15 cellular contexts compared by ENCODE assay signal in the genomic region with DNA sequence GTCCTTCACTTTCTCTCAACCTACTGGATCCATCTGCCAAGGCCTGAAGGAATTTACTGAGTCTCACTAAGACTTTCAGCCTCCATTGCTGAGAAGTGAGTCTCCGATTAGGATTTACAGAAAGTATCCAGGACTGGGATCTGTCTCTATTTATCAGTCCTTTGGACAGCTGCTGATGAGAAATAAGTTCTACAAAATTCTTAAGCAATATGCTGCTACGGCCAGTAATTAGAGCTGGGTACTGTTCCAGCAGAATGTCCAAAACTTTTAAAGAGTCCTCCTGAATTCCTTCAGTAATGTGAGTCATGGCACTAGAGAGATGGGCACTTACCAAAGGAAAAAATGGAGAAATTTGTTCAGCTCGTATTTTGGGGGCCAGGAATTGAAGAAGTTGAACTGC. TPM values are rescaled to one million over a fixed set of nuclear protein-coding genes. Genes with fewer than 3 reads are reported as not detected.
DNase-seq lines count a peak whose midpoint lies in the region; ATAC-seq and TF ChIP-seq lines count a peak whose summit lies in the region.
"Had no signal": no experiment of that assay in that cellular context is flagged by ENCODE, and none has a peak within 500 bp of the region (broad histone marks: within the 10 kb centered on the region; RNA-seq: fewer than 3 reads in every experiment).

No MANE protein-coding gene starts in this region.

- H3K79me1 ChIP-seq in IMR-90 (ENCODE audit: low read depth in 1 of 2, low read length in 2 of 2) (peaks cover 5 to 56% of the 10 kb centered on the region in 2 experiments; a peak in 2 of 4 replicates), trophoblast cell (ENCODE audit: low read length) (no peaks in the 10 kb centered on the region), neuronal stem cell (ENCODE audit: low read depth, low read length) (no peaks in the 10 kb centered on the region)

- peaks cover 5% of the 10 kb centered on the region for H3K79me2 ChIP-seq in trophoblast cell (ENCODE audit: control insufficient read depth, insufficient read depth, low read length, poor library complexity)

- no peak overlapping the region for H2BK20ac ChIP-seq in IMR-90 (ENCODE audit: low read depth, low read length)

- H3K9me1 ChIP-seq in IMR-90 (ENCODE audit: insufficient read depth, low read length), result peaks cover 13% of the 10 kb centered on the region

- H3K4me3 ChIP-seq in AG09309 (ENCODE audit: control insufficient read depth, low read depth, low read length) (no peak overlapping the region), IMR-90 (ENCODE audit: insufficient read depth, low read depth, low read length) (no peak overlapping the region), trophoblast cell (ENCODE audit: low read depth, low read length) (no peak overlapping the region), thyroid gland (replicated peaks in 1 of 3) (no peak overlapping the region), neuronal stem cell (ENCODE audit: low read length in 2 of 2) (no peak overlapping the region)
- H3K4me3 ChIP-seq: HAP-1 had no signal

- H4K8ac ChIP-seq in IMR-90 (ENCODE audit: low read depth in 2 of 2, low read length in 2 of 2), result 0 out of 4 replicates have a peak overlapping the region, but pooled peaks of 1 of the 2 experiments have one; percentile 4
- no peak overlapping the region for H4K8ac ChIP-seq in trophoblast cell (ENCODE audit: low read depth, low read length)
- no peak overlapping the region for H4K8ac ChIP-seq in neuronal stem cell (ENCODE audit: low read depth, low read length)

- no peak overlapping the region for H2AK9ac ChIP-seq in IMR-90 (replicated peaks; ENCODE audit: low read depth, low read length, poor library complexity)

- no peak overlapping the region for H4K12ac ChIP-seq in trophoblast cell (ENCODE audit: low read depth, low read length)

- no peak overlapping the region for H4K5ac ChIP-seq in IMR-90 (ENCODE audit: low read depth, low read length)

- H3K18ac ChIP-seq in IMR-90 (ENCODE audit: low read depth, low read length) (no peak overlapping the region), trophoblast cell (ENCODE audit: low read length) (no peak overlapping the region), neuronal stem cell (ENCODE audit: low read length) (no peak overlapping the region)

- no peak overlapping the region for H2BK15ac ChIP-seq in IMR-90 (ENCODE audit: low read depth, low read length)
- no peak overlapping the region for H2BK15ac ChIP-seq in neuronal stem cell (ENCODE audit: low read length)

- dilution Hi-C loops in IMR-90 (cut with HindIII; ENCODE audit: low sequenced_read_pairs, unreplicated experiment), result no loop called here

- peak overlapping the region; percentile 40 for H2BK5ac ChIP-seq in IMR-90 (ENCODE audit: low read depth, low read length, poor library complexity, severe bottlenecking)
- H2BK5ac ChIP-seq in trophoblast cell (ENCODE audit: low read depth, low read length, poor library complexity), result no peak overlapping the region
- H2BK5ac ChIP-seq in neuronal stem cell (ENCODE audit: low read length), result no peak overlapping the region

- TF ChIP-seq CTCF in AG09309 (IDR thresholded peaks at IDR 0.05; ENCODE audit: control insufficient read depth, insufficient read depth, low read depth, low read length, missing control alignments) (no peak), IMR-90 (conservative IDR thresholded peaks at IDR 0.05; ENCODE audit: low read depth, low read length) (no peak), thyroid gland (IDR thresholded peaks at IDR 0.05) (no peak)

- H3K4ac ChIP-seq in IMR-90 (ENCODE audit: low read depth, low read length) (no peak overlapping the region), trophoblast cell (ENCODE audit: low read depth, low read length) (peak overlapping the region; percentile 75), neuronal stem cell (ENCODE audit: low read length) (no peak overlapping the region)

- H3K4me1 ChIP-seq in IMR-90 (ENCODE audit: control insufficient read depth, insufficient read depth, low read length) (peaks cover 2% of the 10 kb centered on the region; the same call in 1 of the 2 replicates), trophoblast cell (ENCODE audit: control insufficient read depth in 1 of 2, insufficient read depth in 2 of 2, low read length in 2 of 2) (peaks cover 2 to 4% of the 10 kb centered on the region in 2 experiments), thyroid gland (peaks cover 4 to 13% of the 10 kb centered on the region in 2 donors), neuronal stem cell (ENCODE audit: control insufficient read depth in 2 of 2, insufficient read depth in 1 of 2, low read depth in 1 of 2, low read length in 2 of 2) (peaks cover 5 to 14% of the 10 kb centered on the region in 2 donors)

- H3K23ac ChIP-seq in IMR-90 (ENCODE audit: low read depth, low read length) (no peak overlapping the region), trophoblast cell (ENCODE audit: low read length) (no peak overlapping the region), neuronal stem cell (ENCODE audit: low read depth, low read length, poor library complexity) (no peak overlapping the region)

- H3K56ac ChIP-seq in IMR-90 (ENCODE audit: extremely low read depth, insufficient read depth, low read length), result no peak overlapping the region

- peak overlapping the region; percentile 31; the same call in 1 of the 2 replicates for H3K4me2 ChIP-seq in IMR-90 (ENCODE audit: low read depth, low read length)
- no peak overlapping the region for H3K4me2 ChIP-seq in trophoblast cell (ENCODE audit: low read length)
- no peak overlapping the region for H3K4me2 ChIP-seq in neuronal stem cell (ENCODE audit: insufficient read depth, low read length, poor library complexity, severe bottlenecking)

- H3K9ac ChIP-seq in IMR-90 (ENCODE audit: low read depth, low read length), result no peak overlapping the region
- H3K9ac ChIP-seq in trophoblast cell (ENCODE audit: low read length), result no peak overlapping the region
- no peak overlapping the region for H3K9ac ChIP-seq in neuronal stem cell (ENCODE audit: low read depth, low read length, poor library complexity)

- H2AK5ac ChIP-seq in IMR-90 (ENCODE audit: low read depth, low read length), result no peak overlapping the region
- no peak overlapping the region for H2AK5ac ChIP-seq in trophoblast cell (ENCODE audit: low read length)
- no peak overlapping the region for H2AK5ac ChIP-seq in neuronal stem cell (ENCODE audit: low read depth, low read length)

- H3K9me3 ChIP-seq in IMR-90 (ENCODE audit: control insufficient read depth, insufficient read depth, low read length) (no peaks in the 10 kb centered on the region), trophoblast cell (ENCODE audit: insufficient read depth, low read depth, low read length) (no peaks in the 10 kb centered on the region), thyroid gland (no peaks in the 10 kb centered on the region), neuronal stem cell (replicated peaks in 1 of 2; ENCODE audit: control insufficient read depth in 2 of 2, insufficient read depth in 1 of 2, low read depth in 1 of 2, low read length in 2 of 2) (peaks cover 0 to 5% of the 10 kb centered on the region in 2 donors)
- H3K9me3 ChIP-seq: HAP-1 had no signal

- no peak overlapping the region for H3K14ac ChIP-seq in IMR-90 (replicated peaks; ENCODE audit: low read depth, low read length)
- no peak overlapping the region for H3K14ac ChIP-seq in trophoblast cell (ENCODE audit: low read length)
- no peak overlapping the region for H3K14ac ChIP-seq in neuronal stem cell (ENCODE audit: low read length)

- H3K36me3 ChIP-seq in IMR-90 (ENCODE audit: control insufficient read depth, insufficient read depth, low read length) (0 out of 2 replicates have a peak, but pooled peaks cover 3% of the 10 kb centered on the region), trophoblast cell (ENCODE audit: control insufficient read depth in 1 of 2, insufficient read depth in 2 of 2, low read length in 2 of 2) (peaks cover 2 to 6% of the 10 kb centered on the region in 2 experiments), thyroid gland (no peaks in the 10 kb centered on the region), neuronal stem cell (replicated peaks in 1 of 2; ENCODE audit: control insufficient read depth in 2 of 2, insufficient read depth in 2 of 2, low read length in 2 of 2) (peaks cover 3 to 76% of the 10 kb centered on the region in 2 donors)

- H2AFZ ChIP-seq in IMR-90 (replicated peaks; ENCODE audit: low read length, poor library complexity), result no peak overlapping the region
- no peak overlapping the region for H2AFZ ChIP-seq in trophoblast cell (ENCODE audit: insufficient read depth, low read length, poor library complexity)
- no peak overlapping the region for H2AFZ ChIP-seq in neuronal stem cell (ENCODE audit: low read length)

- peak; percentile 61 for DNase-seq in AG09309 (ENCODE audit: low read depth)
- peak; percentile 53 for DNase-seq in IMR-90
- DNase-seq in fibroblast of peridontal ligament (ENCODE audit: extremely low read depth), result peak; percentile 91
- DNase-seq in trophoblast cell, result no peak
- no peak for DNase-seq in thyroid gland
- no peak for DNase-seq in COLO668 (lab: John Stamatoyannopoulos, UW; ENCODE audit: unreplicated experiment)
- DNase-seq in neuronal stem cell (ENCODE audit: low spot score), result no peak
- no peak for DNase-seq in OCI-M1 (lab: John Stamatoyannopoulos, UW)
- DNase-seq: activated CD4-positive, CD25-positive, alpha-beta regulatory T cell; cortex of kidney; NCI-H1694 treated with DMSO at 0.1 percent for 48 hours; NCI-H446; stimulated activated naive CD4-positive, alpha-beta T cell had no signal

- TF ChIP-seq POLR2A in IMR-90 (IDR thresholded peaks at IDR 0.05; ENCODE audit: low read depth, low read length) (no peak), thyroid gland (IDR thresholded peaks at IDR 0.05) (no peak)

- in situ Hi-C loops in IMR-90 (cut with MboI; ENCODE audit: low sequenced_read_pairs), result loop anchor here (10.0 kb wide), 1 partner anchor 238 kb away; no protein-coding TSS in a partner anchor

- H3K27me3 ChIP-seq in IMR-90 (ENCODE audit: control insufficient read depth, insufficient read depth, low read length) (no peaks in the 10 kb centered on the region), trophoblast cell (ENCODE audit: insufficient read depth, low read length) (no peaks in the 10 kb centered on the region), thyroid gland (no peaks in the 10 kb centered on the region), neuronal stem cell (ENCODE audit: control insufficient read depth in 3 of 3, insufficient read depth in 3 of 3, low read depth in 1 of 3, low read length in 3 of 3) (no peaks in the 10 kb centered on the region)

- POLR2A ChIA-PET in IMR-90 (lab: Charles Lee; ENCODE audit: unreplicated experiment), result no interaction called here

- intact Hi-C loops in IMR-90 (cut with micrococcal nuclease) (loop anchor here (2.0 to 5.0 kb wide), 2 partner anchors 82 to 250 kb away; no protein-coding TSS in a partner anchor), thyroid gland (cut with DNase I) (no loop called here)

- H4K20me1 ChIP-seq in IMR-90 (ENCODE audit: insufficient read depth, low read length), result peaks cover 31% of the 10 kb centered on the region

- peak; percentile 77 for ATAC-seq in IMR-90 (ENCODE audit: low read depth)
- ATAC-seq: left lobe of liver had no signal

- H2BK12ac ChIP-seq in trophoblast cell (ENCODE audit: low read length) (no peak overlapping the region), neuronal stem cell (ENCODE audit: low read length) (no peak overlapping the region)

- no peak overlapping the region for H2BK120ac ChIP-seq in IMR-90 (ENCODE audit: low read depth, low read length)
- no peak overlapping the region for H2BK120ac ChIP-seq in trophoblast cell (ENCODE audit: insufficient read depth, low read length, poor library complexity)
- no peak overlapping the region for H2BK120ac ChIP-seq in neuronal stem cell (ENCODE audit: low read depth, low read length)

- WGBS in IMR-90 (ENCODE audit: extremely low coverage in 2 of 2, insufficient read length in 1 of 2), 2 experiments, result 60% methylated on average over 1 of the region's 3 CpGs; no CpG with 5 or more reads in 1 of the 2 experiments
- no CpG with 5 or more reads among the region's 3 CpGs for WGBS in trophoblast cell (ENCODE audit: extremely low coverage, insufficient coverage, insufficient read length)
- WGBS in thyroid gland, 2 donors, result 72 to 78% methylated on average over 3 of the region's 3 CpGs
- no CpG with 5 or more reads among the region's 3 CpGs for WGBS in neuronal stem cell (ENCODE audit: extremely low coverage in 2 of 2, insufficient read length in 2 of 2, insufficient replicate concordance in 1 of 2), 2 donors

- no TSS peak for BruUV-seq in IMR-90 (replicated peaks; lab: Mats Ljungman, UMichigan)

- TF ChIP-seq RAD21 in IMR-90 (IDR thresholded peaks at IDR 0.05; ENCODE audit: low read length), result no peak

- CTCF ChIA-PET in IMR-90 (lab: Yijun Ruan, JAX), result no interaction called here

- H3K27ac ChIP-seq in IMR-90 (ENCODE audit: insufficient read depth, low read length), result peak overlapping the region; percentile 1; the same call in 1 of the 2 replicates
- H3K27ac ChIP-seq in trophoblast cell (ENCODE audit: low read depth, low read length), result no peak overlapping the region
- H3K27ac ChIP-seq in thyroid gland, result no peak overlapping the region
- H3K27ac ChIP-seq in neuronal stem cell (replicated peaks; ENCODE audit: low read length), result no peak overlapping the region

- no peak overlapping the region for H4K91ac ChIP-seq in IMR-90 (ENCODE audit: insufficient read depth, low read depth, low read length)
- H4K91ac ChIP-seq in trophoblast cell (ENCODE audit: low read depth, low read length), result no peak overlapping the region
- no peak overlapping the region for H4K91ac ChIP-seq in neuronal stem cell (ENCODE audit: low read depth, low read length, poor library complexity)

RNA-seq across cellular contexts. Expression of a gene that starts 5.9 kb away (rescaled TPM):
- total RNA-seq in IMR-90 (2012; rRNA removed) (43.9 and 53.3 TPM in 2 replicates), thyroid gland (10 to 100 TPM; 18.8 to 25.1 (median 23.4) TPM)
- 14.5 and 16.2 TPM in 2 replicates for polyA plus RNA-seq in IMR-90 (2012; rRNA removed)
- polyA plus RNA-seq in IMR-90 (2012; cell fraction: cytosol; rRNA removed), result 3.5 and 6.1 TPM in 2 replicates
- polyA plus RNA-seq in IMR-90 (2012; cell fraction: nucleus; rRNA removed; ENCODE audit: low replicate concordance), result 5.7 and 23.7 TPM in 2 replicates
- 31.5 and 32.4 TPM in 2 replicates for polyA plus RNA-seq in trophoblast cell (2013)
- 30.6 TPM for polyA plus RNA-seq in neuronal stem cell (2013, experiment 1 of 2)
- polyA plus RNA-seq in neuronal stem cell (2013, experiment 2 of 2), result 30.5 TPM

Comparison
In these comparisons a context has a peak if more than half of its experiments do, and no peak if none do; other contexts are left out.
1. DNase-seq: peak in AG09309 (single experiment), IMR-90 (single experiment) and fibroblast of peridontal ligament (single experiment); none in trophoblast cell (0 of 2), thyroid gland (0 of 2), COLO668 (single experiment), neuronal stem cell (single experiment) and OCI-M1 (single experiment).